ENCODE assay signal across 17 cellular contexts in genomic region chr14:50768693-50769092, GRCh38.
DNase-seq lines count a peak whose midpoint lies in the region; ATAC-seq and TF ChIP-seq lines count a peak whose summit lies in the region.
"Had no signal": no experiment of that assay in that cellular context is flagged by ENCODE, and none has a peak within 500 bp of the region (broad histone marks: within the 10 kb centered on the region; RNA-seq: fewer than 3 reads in every experiment).

No MANE protein-coding gene starts in this region.

- peaks cover 11% of the 10 kb centered on the region for H3K4me1 Mint-ChIP-seq in stimulated activated effector memory CD8-positive, alpha-beta T cell treated with anti-CD3 and anti-CD28 coated beads, Interleukin-12 subunit alpha, Interleukin-12 subunit beta, amount 100 ng/mL, for 72 hours

- DNase-seq in EL (peak; percentile 61), M059J (ENCODE audit: low read depth) (peak; percentile 34), choroid plexus epithelial cell (ENCODE audit: low read depth) (peak; percentile 39), NCI-H2107 treated with DMSO at 0.1 percent for 48 hours (lab: John Stamatoyannopoulos, UW; ENCODE audit: unreplicated experiment) (no peak)
- DNase-seq in stimulated activated effector memory CD8-positive, alpha-beta T cell treated with anti-CD3 and anti-CD28 coated beads, Interleukin-12 subunit alpha, Interleukin-12 subunit beta, amount 100 ng/mL, for 72 hours (ENCODE audit: low spot score in 2 of 2): no peak
- DNase-seq: GOT3, hippocampal formation, KG1, NCI-H1436, NCI-H526, PC-3, psoas muscle, T-helper 1 cell had no signal

- no peak overlapping the region for H3K4me3 ChIP-seq in choroid plexus epithelial cell (ENCODE audit: low read depth, low read length)
- H3K4me3 ChIP-seq: psoas muscle had no signal

- TF ChIP-seq CTCF in choroid plexus epithelial cell (conservative IDR thresholded peaks at IDR 0.05; ENCODE audit: low read depth, low read length): no peak

- H3K4me3 Mint-ChIP-seq in stimulated activated effector memory CD8-positive, alpha-beta T cell treated with anti-CD3 and anti-CD28 coated beads, Interleukin-12 subunit alpha, Interleukin-12 subunit beta, amount 100 ng/mL, for 72 hours: no peak overlapping the region
- H3K4me3 Mint-ChIP-seq: dendritic cell treated with granulocyte-macrophage colony-stimulating factor and Interleukin-4, amounts not matched to agents 40 ng/mL and 50 ng/mL, for 4 days had no signal

- peaks cover 96% of the 10 kb centered on the region for H3K36me3 Mint-ChIP-seq in stimulated activated effector memory CD8-positive, alpha-beta T cell treated with anti-CD3 and anti-CD28 coated beads, Interleukin-12 subunit alpha, Interleukin-12 subunit beta, amount 100 ng/mL, for 72 hours

- H3K9me3 Mint-ChIP-seq in stimulated activated effector memory CD8-positive, alpha-beta T cell treated with anti-CD3 and anti-CD28 coated beads, Interleukin-12 subunit alpha, Interleukin-12 subunit beta, amount 100 ng/mL, for 72 hours: no peaks in the 10 kb centered on the region
- H3K9me3 Mint-ChIP-seq: dendritic cell treated with granulocyte-macrophage colony-stimulating factor and Interleukin-4, amounts not matched to agents 40 ng/mL and 50 ng/mL, for 4 days had no signal

- peak overlapping the region; percentile 52 for H3K27ac Mint-ChIP-seq in stimulated activated effector memory CD8-positive, alpha-beta T cell treated with anti-CD3 and anti-CD28 coated beads, Interleukin-12 subunit alpha, Interleukin-12 subunit beta, amount 100 ng/mL, for 72 hours
- H3K27ac Mint-ChIP-seq: dendritic cell treated with granulocyte-macrophage colony-stimulating factor and Interleukin-4, amounts not matched to agents 40 ng/mL and 50 ng/mL, for 4 days had no signal

- ATAC-seq in stimulated activated effector memory CD8-positive, alpha-beta T cell treated with anti-CD3 and anti-CD28 coated beads, Interleukin-12 subunit alpha, Interleukin-12 subunit beta, amount 100 ng/mL, for 72 hours: no peak
- ATAC-seq in HG02981 (IDR thresholded peaks at IDR 0.05; ENCODE audit: unreplicated experiment) (no peak), HG03045 (IDR thresholded peaks at IDR 0.05; ENCODE audit: unreplicated experiment) (no peak)
- ATAC-seq: activated CD4-positive, CD25-positive, alpha-beta regulatory T cell treated with anti-CD3 and anti-CD28 coated beads, Interleukin-2, amount 50 U/mL, for 24 hours; PC-3; psoas muscle had no signal

Comparison
In these comparisons a context has a peak if more than half of its experiments do, and no peak if none do; other contexts are left out.
1. DNase-seq: peak in EL (single experiment), M059J (single experiment) and choroid plexus epithelial cell (single experiment); none in stimulated activated effector memory CD8-positive, alpha-beta T cell treated with anti-CD3 and anti-CD28 coated beads, Interleukin-12 subunit alpha, Interleukin-12 subunit beta, amount 100 ng/mL, for 72 hours (0 of 2) and NCI-H2107 treated with DMSO at 0.1 percent for 48 hours (single experiment).